ENCODE assay signal across 34 cellular contexts in the genomic region with DNA sequence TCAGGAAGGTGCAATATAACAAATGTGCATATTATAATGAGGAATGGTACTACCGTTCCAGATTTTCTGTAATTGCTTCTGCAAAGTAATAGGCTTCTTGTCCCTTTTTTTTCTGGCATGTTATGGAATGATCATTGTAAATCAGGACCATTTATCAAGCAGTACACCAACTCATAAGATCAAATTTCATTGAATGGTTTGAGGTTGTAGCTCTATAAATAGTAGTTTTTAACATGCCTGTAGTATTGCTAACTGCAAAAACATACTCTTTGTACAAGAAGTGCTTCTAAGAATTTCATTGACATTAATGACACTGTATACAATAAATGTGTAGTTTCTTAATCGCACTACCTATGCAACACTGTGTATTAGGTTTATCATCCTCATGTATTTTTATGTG. TPM values are rescaled to one million over a fixed set of nuclear protein-coding genes. Genes with fewer than 3 reads are reported as not detected.
"Had no signal": no experiment of that assay in that cellular context is flagged by ENCODE, and none has a peak within 500 bp of the region (broad histone marks: within the 10 kb centered on the region; RNA-seq: fewer than 3 reads in every experiment).

No MANE protein-coding gene starts in this region.

- DNase-seq: colonic mucosa; effector CD8-positive, alpha-beta T cell; endodermal cell; foreskin melanocyte; glutamatergic neuron; heart right ventricle; hippocampal formation; immature natural killer cell; left ventricle myocardium superior; right lobe of liver; stimulated activated CD4-positive, alpha-beta T cell treated with anti-CD3 and anti-CD28 coated beads, Interleukin-12 subunit alpha, Interleukin-12 subunit beta, amount 100 ng/mL, for 4 hours; stimulated activated CD4-positive, alpha-beta T cell treated with anti-CD3 and anti-CD28 coated beads, Interleukin-1b, Interleukin-23, amount 100 ng/mL, for 48 hours; stimulated activated CD4-positive, alpha-beta T cell treated with anti-CD3 and anti-CD28 coated beads, Interleukin-4, amount 100 ng/mL, for 1 hour; stimulated activated CD8-positive, alpha-beta memory T cell treated with anti-CD3 and anti-CD28 coated beads, Interleukin-4, amount 100 ng/mL, for 48 hours; stimulated activated naive CD4-positive, alpha-beta T cell; stomach; thyroid gland; trophoblast cell had no signal

- H3K9me3 ChIP-seq: colonic mucosa, neutrophil, right lobe of liver, stomach, thyroid gland, vagina had no signal

- H3K36me3 ChIP-seq: colonic mucosa, heart right ventricle, neutrophil, right lobe of liver, stomach, thyroid gland, vagina had no signal

- H3K79me2 ChIP-seq: parathyroid adenoma had no signal

- H3K9ac ChIP-seq: parathyroid adenoma had no signal

- H3K4me3 ChIP-seq: colonic mucosa, heart right ventricle, lung, right lobe of liver, smooth muscle cell, stomach, thyroid gland, vagina had no signal

- H3K27ac Mint-ChIP-seq: dendritic cell treated with granulocyte-macrophage colony-stimulating factor and Interleukin-4, amounts not matched to agents 40 ng/mL and 50 ng/mL, for 4 days; endodermal cell; immature natural killer cell; memory B cell; natural killer cell treated with Interleukin-12 subunit alpha and Interleukin-12 subunit beta and Interleukin-15 and Interleukin-18, amount 100 ng/mL, for 72 hours; progenitor cell of endocrine pancreas had no signal

- H3K36me3 Mint-ChIP-seq: immature natural killer cell; memory B cell; natural killer cell treated with Interleukin-12 subunit alpha and Interleukin-12 subunit beta and Interleukin-15 and Interleukin-18, amount 100 ng/mL, for 72 hours had no signal

- H3K4me1 ChIP-seq: colonic mucosa, heart right ventricle, parathyroid adenoma, right lobe of liver, stomach, thyroid gland, vagina had no signal

- H3K4me2 ChIP-seq: smooth muscle cell had no signal

- ATAC-seq: esophagus mucosa; heart right ventricle; left ventricle myocardium superior; natural killer cell treated with Interleukin-12 subunit alpha and Interleukin-12 subunit beta and Interleukin-15 and Interleukin-18, amount 100 ng/mL, for 72 hours; right lobe of liver had no signal

- H3K4me3 Mint-ChIP-seq: dendritic cell treated with granulocyte-macrophage colony-stimulating factor and Interleukin-4, amounts not matched to agents 40 ng/mL and 50 ng/mL, for 4 days; endodermal cell; immature natural killer cell; memory B cell; natural killer cell treated with Interleukin-12 subunit alpha and Interleukin-12 subunit beta and Interleukin-15 and Interleukin-18, amount 100 ng/mL, for 72 hours; neural crest cell had no signal

- H3K27ac ChIP-seq: colonic mucosa, epithelial cell of prostate, heart right ventricle, neutrophil, parathyroid adenoma, right lobe of liver, stomach, thyroid gland, vagina had no signal

- H3K27me3 Mint-ChIP-seq: dendritic cell treated with granulocyte-macrophage colony-stimulating factor and Interleukin-4, amounts not matched to agents 40 ng/mL and 50 ng/mL, for 4 days; memory B cell; progenitor cell of endocrine pancreas had no signal

- H3K27me3 ChIP-seq: colonic mucosa, heart right ventricle, neutrophil, right lobe of liver, stomach, thyroid gland, vagina had no signal

- H2AFZ ChIP-seq: parathyroid adenoma had no signal

- FAIRE-seq: keratinocyte had no signal

- H3K4me1 Mint-ChIP-seq: endodermal cell, immature natural killer cell, memory B cell, neural crest cell had no signal

RNA-seq across cellular contexts. Expression of a gene that starts 12.6 kb away (rescaled TPM):
- total RNA-seq: colonic mucosa; endodermal cell; esophagus mucosa; left ventricle myocardium superior; natural killer cell treated with Interleukin-12 subunit alpha and Interleukin-12 subunit beta and Interleukin-15 and Interleukin-18, amount 100 ng/mL, for 72 hours; neural crest cell; omental fat pad; progenitor cell of endocrine pancreas; right lobe of liver; smooth muscle cell; stomach; subcutaneous adipose tissue; thyroid gland; ureter; vagina had no signal
- polyA plus RNA-seq: heart right ventricle, immature natural killer cell, keratinocyte, smooth muscle cell, stomach had no signal

RNA-seq across cellular contexts. Expression of a gene that starts 20.8 kb away (rescaled TPM):
- total RNA-seq: colonic mucosa; esophagus mucosa; heart right ventricle; left ventricle myocardium superior; lung; natural killer cell treated with Interleukin-12 subunit alpha and Interleukin-12 subunit beta and Interleukin-15 and Interleukin-18, amount 100 ng/mL, for 72 hours; neural crest cell; omental fat pad; progenitor cell of endocrine pancreas; right lobe of liver; smooth muscle cell; stomach; subcutaneous adipose tissue; thyroid gland; ureter; vagina had no signal
- polyA plus RNA-seq: heart right ventricle, immature natural killer cell, keratinocyte, smooth muscle cell, stomach had no signal
